ENCODE assay signal across 8 cellular contexts in genomic region chr1:225428879-225429455, GRCh38. TPM values are rescaled to one million over a fixed set of nuclear protein-coding genes. Genes with fewer than 3 reads are reported as not detected.
DNase-seq lines count a peak whose midpoint lies in the region; ATAC-seq and TF ChIP-seq lines count a peak whose summit lies in the region.

No MANE protein-coding gene starts in this region.

- H3K27me3 ChIP-seq in NT2/D1 (ENCODE audit: insufficient read depth, insufficient read length), result peaks cover 6% of the 10 kb centered on the region
- no peaks in the 10 kb centered on the region for H3K27me3 ChIP-seq in dorsolateral prefrontal cortex
- H3K27me3 ChIP-seq in neuronal stem cell (ENCODE audit: control insufficient read depth in 3 of 3, insufficient read depth in 3 of 3, low read depth in 1 of 3, low read length in 3 of 3), result no peaks in the 10 kb centered on the region

- no peak overlapping the region for H4K91ac ChIP-seq in neuronal stem cell (ENCODE audit: low read depth, low read length, poor library complexity)

- H3K14ac ChIP-seq in neuronal stem cell (ENCODE audit: low read length), result no peak overlapping the region

- WGBS in neuronal stem cell (ENCODE audit: extremely low coverage in 2 of 2, insufficient read length in 2 of 2, insufficient replicate concordance in 1 of 2), 2 donors, result no CpG with 5 or more reads among the region's 7 CpGs

- DNase-seq in activated CD4-positive, alpha-beta T cell treated with anti-CD3 and anti-CD28 coated beads, Interleukin-2, amount 10 ng/mL, durations not matched to agents 24 days and 14 days, result no peak
- DNase-seq in activated CD4-positive, alpha-beta T cell treated with anti-CD3 and anti-CD28 coated beads for 48 hours, result no peak
- no peak for DNase-seq in NT2/D1 (ENCODE audit: low read depth, low spot score)
- no peak for DNase-seq in dorsolateral prefrontal cortex
- DNase-seq in neuronal stem cell (ENCODE audit: low spot score), result no peak
- DNase-seq in NCI-H1417 treated with DMSO at 0.1 percent for 48 hours (lab: John Stamatoyannopoulos, UW), result no peak
- DNase-seq in cerebellum (ENCODE audit: low spot score), result no peak
- DNase-seq in left lobe of liver (ENCODE audit: low spot score), result no peak

- no peak for ATAC-seq in left lobe of liver

- no peak overlapping the region for H2AK5ac ChIP-seq in neuronal stem cell (ENCODE audit: low read depth, low read length)

- H3K4me3 ChIP-seq in NT2/D1 (ENCODE audit: insufficient read length, low read depth) (peak overlapping the region; percentile 60), dorsolateral prefrontal cortex (peak overlapping the region; percentile 68 to 99 (median 91)), neuronal stem cell (ENCODE audit: low read length in 2 of 2) (peak overlapping the region; percentile 87 to 99)

- H4K8ac ChIP-seq in neuronal stem cell (ENCODE audit: low read depth, low read length), result no peak overlapping the region

- H3K79me1 ChIP-seq in neuronal stem cell (ENCODE audit: low read depth, low read length), result peaks cover 3% of the 10 kb centered on the region

- intact Hi-C loops in activated CD4-positive, alpha-beta T cell treated with anti-CD3 and anti-CD28 coated beads, Interleukin-2, amount 10 ng/mL, durations not matched to agents 24 days and 14 days (cut with micrococcal nuclease), result loop anchor here (1.0 to 5.0 kb wide), 9 partner anchors 16 to 1047 kb away; partner anchors contain the start of genes PARP1, PYCR2, SDE2 and SRP9
- intact Hi-C loops in dorsolateral prefrontal cortex (cut with DNase I), result loop anchor here (5.0 kb wide), 2 partner anchors 223 to 633 kb away; partner anchors contain the start of genes H3-3A (in 2 of the 2) and ENAH (in 1 of the 2)

- peak overlapping the region; percentile 84 for H2AFZ ChIP-seq in neuronal stem cell (ENCODE audit: low read length)

- H3K4me1 ChIP-seq in NT2/D1 (ENCODE audit: insufficient read depth, insufficient read length) (peaks cover 2% of the 10 kb centered on the region), neuronal stem cell (ENCODE audit: control insufficient read depth in 2 of 2, insufficient read depth in 1 of 2, low read depth in 1 of 2, low read length in 2 of 2) (peaks cover 9 to 15% of the 10 kb centered on the region in 2 donors)

- H3K27ac ChIP-seq in dorsolateral prefrontal cortex (peak overlapping the region in 57 of 59 donors; percentile 63 to 97 (median 94)), neuronal stem cell (replicated peaks; ENCODE audit: low read length) (peak overlapping the region; percentile 97)

- no peaks in the 10 kb centered on the region for H3K36me3 ChIP-seq in NT2/D1 (ENCODE audit: insufficient read depth, insufficient read length, low read length)
- H3K36me3 ChIP-seq in neuronal stem cell (replicated peaks in 1 of 2; ENCODE audit: control insufficient read depth in 2 of 2, insufficient read depth in 2 of 2, low read length in 2 of 2), result peaks cover 0 to under 1% of the 10 kb centered on the region in 2 donors

- H3K9me3 ChIP-seq in NT2/D1 (ENCODE audit: insufficient read depth, low read length) (peaks cover 32% of the 10 kb centered on the region), neuronal stem cell (replicated peaks in 1 of 2; ENCODE audit: control insufficient read depth in 2 of 2, insufficient read depth in 1 of 2, low read depth in 1 of 2, low read length in 2 of 2) (peaks cover 4 to 5% of the 10 kb centered on the region in 2 donors)

- peak overlapping the region; percentile 90 for H3K4me3 Mint-ChIP-seq in activated CD4-positive, alpha-beta T cell treated with anti-CD3 and anti-CD28 coated beads, Interleukin-2, amount 10 ng/mL, durations not matched to agents 24 days and 14 days

- TF ChIP-seq CTCF in dorsolateral prefrontal cortex (IDR thresholded peaks at IDR 0.05 in 54 of 56, conservative IDR thresholded peaks at IDR 0.05 in 2 of 56; ENCODE audit: low read depth in 1 of 56, partially characterized antibody in 56 of 56), result no peak

- no peak overlapping the region for H3K23ac ChIP-seq in neuronal stem cell (ENCODE audit: low read depth, low read length, poor library complexity)

- no peak overlapping the region for H2BK15ac ChIP-seq in neuronal stem cell (ENCODE audit: low read length)

- no peak overlapping the region for H2BK120ac ChIP-seq in neuronal stem cell (ENCODE audit: low read depth, low read length)

- peaks cover 10% of the 10 kb centered on the region for H3K36me3 Mint-ChIP-seq in activated CD4-positive, alpha-beta T cell treated with anti-CD3 and anti-CD28 coated beads, Interleukin-2, amount 10 ng/mL, durations not matched to agents 24 days and 14 days (ENCODE audit: low read depth)

- H3K18ac ChIP-seq in neuronal stem cell (ENCODE audit: low read length), result no peak overlapping the region

- H3K4me2 ChIP-seq in neuronal stem cell (ENCODE audit: insufficient read depth, low read length, poor library complexity, severe bottlenecking), result peak overlapping the region; percentile 63

- no peaks in the 10 kb centered on the region for H3K27me3 Mint-ChIP-seq in activated CD4-positive, alpha-beta T cell treated with anti-CD3 and anti-CD28 coated beads, Interleukin-2, amount 10 ng/mL, durations not matched to agents 24 days and 14 days

- H2BK12ac ChIP-seq in neuronal stem cell (ENCODE audit: low read length), result no peak overlapping the region

- peak overlapping the region; percentile 95 for H3K27ac Mint-ChIP-seq in activated CD4-positive, alpha-beta T cell treated with anti-CD3 and anti-CD28 coated beads, Interleukin-2, amount 10 ng/mL, durations not matched to agents 24 days and 14 days

- H3K9ac ChIP-seq in NT2/D1 (ENCODE audit: insufficient read length, low read depth) (peak overlapping the region; percentile 91), neuronal stem cell (ENCODE audit: low read depth, low read length, poor library complexity) (no peak overlapping the region)

- no peak overlapping the region for H2BK5ac ChIP-seq in neuronal stem cell (ENCODE audit: low read length)

- H3K9me3 Mint-ChIP-seq in activated CD4-positive, alpha-beta T cell treated with anti-CD3 and anti-CD28 coated beads, Interleukin-2, amount 10 ng/mL, durations not matched to agents 24 days and 14 days, result no peaks in the 10 kb centered on the region

- H3K4ac ChIP-seq in neuronal stem cell (ENCODE audit: low read length), result no peak overlapping the region

- peaks cover 43% of the 10 kb centered on the region for H3K4me1 Mint-ChIP-seq in activated CD4-positive, alpha-beta T cell treated with anti-CD3 and anti-CD28 coated beads, Interleukin-2, amount 10 ng/mL, durations not matched to agents 24 days and 14 days

RNA-seq across cellular contexts. Expression of gene LBR, which starts 1.1 kb away (rescaled TPM):
- 189 and 195 TPM in 2 replicates for total RNA-seq in activated CD4-positive, alpha-beta T cell treated with anti-CD3 and anti-CD28 coated beads, Interleukin-2, amount 10 ng/mL, durations not matched to agents 24 days and 14 days
- 10 to 100 TPM; 14.6 to 57.5 (median 26.2) TPM for total RNA-seq in dorsolateral prefrontal cortex
- 82.5 TPM for polyA plus RNA-seq in neuronal stem cell (2013, experiment 1 of 2)
- 83.8 TPM for polyA plus RNA-seq in neuronal stem cell (2013, experiment 2 of 2)
- 97.4 TPM for total RNA-seq in cerebellum
- 22.1 TPM for total RNA-seq in left lobe of liver
